Comparison of ENCODE assay signal across 19 cellular contexts in genomic region chr12:107450541-107450940, GRCh38.
DNase-seq lines count a peak whose midpoint lies in the region; ATAC-seq and TF ChIP-seq lines count a peak whose summit lies in the region.
"Had no signal": no experiment of that assay in that cellular context is flagged by ENCODE, and none has a peak within 500 bp of the region (broad histone marks: within the 10 kb centered on the region; RNA-seq: fewer than 3 reads in every experiment).

No MANE protein-coding gene starts in this region.

- no peaks in the 10 kb centered on the region for H4K20me1 ChIP-seq in IMR-90 (ENCODE audit: insufficient read depth, low read length)

- H3K36me3 ChIP-seq in IMR-90 (ENCODE audit: control insufficient read depth, insufficient read depth, low read length): no peaks in the 10 kb centered on the region
- H3K36me3 ChIP-seq in SJSA1: no peaks in the 10 kb centered on the region
- H3K36me3 ChIP-seq: MG63, SJCRH30 had no signal

- no peak overlapping the region for H2AFZ ChIP-seq in IMR-90 (replicated peaks; ENCODE audit: low read length, poor library complexity)

- no peak overlapping the region for H4K91ac ChIP-seq in IMR-90 (ENCODE audit: insufficient read depth, low read depth, low read length)

- peak overlapping the region; percentile 15; the same call in 1 of the 2 replicates for H2BK20ac ChIP-seq in IMR-90 (ENCODE audit: low read depth, low read length)

- TF ChIP-seq CTCF in IMR-90 (conservative IDR thresholded peaks at IDR 0.05; ENCODE audit: low read depth, low read length): no peak

- TF ChIP-seq RAD21 in IMR-90 (IDR thresholded peaks at IDR 0.05; ENCODE audit: low read length): no peak

- POLR2A ChIA-PET in IMR-90 (lab: Charles Lee; ENCODE audit: unreplicated experiment): no interaction called here

- no peaks in the 10 kb centered on the region for H3K9me3 ChIP-seq in IMR-90 (ENCODE audit: control insufficient read depth, insufficient read depth, low read length)
- no peaks in the 10 kb centered on the region for H3K9me3 ChIP-seq in SJSA1 (replicated peaks)
- H3K9me3 ChIP-seq: MG63, SJCRH30 had no signal

- H3K4me2 ChIP-seq in IMR-90 (ENCODE audit: low read depth, low read length): no peak overlapping the region

- no peaks in the 10 kb centered on the region for H3K9me1 ChIP-seq in IMR-90 (ENCODE audit: insufficient read depth, low read length)

- H3K4me3 ChIP-seq in IMR-90 (ENCODE audit: insufficient read depth, low read depth, low read length): no peak overlapping the region
- H3K4me3 ChIP-seq in SJSA1: no peak overlapping the region
- H3K4me3 ChIP-seq: GM12878, MG63, SJCRH30 had no signal

- H3K27ac ChIP-seq in IMR-90 (ENCODE audit: insufficient read depth, low read length) (no peak overlapping the region), SJSA1 (no peak overlapping the region)
- H3K27ac ChIP-seq: SJCRH30 had no signal

- H3K4me1 ChIP-seq in IMR-90 (ENCODE audit: control insufficient read depth, insufficient read depth, low read length) (no peaks in the 10 kb centered on the region; the same call in 1 of the 2 replicates), SJSA1 (replicated peaks) (0 out of 2 replicates have a peak, but pooled peaks cover 4% of the 10 kb centered on the region)
- H3K4me1 ChIP-seq: SJCRH30 had no signal

- no peak overlapping the region for H2AK5ac ChIP-seq in IMR-90 (ENCODE audit: low read depth, low read length)

- no peak overlapping the region for H2BK120ac ChIP-seq in IMR-90 (ENCODE audit: low read depth, low read length)

- intact Hi-C loops in IMR-90 (cut with micrococcal nuclease): no loop called here

- no peak overlapping the region for H3K4ac ChIP-seq in IMR-90 (ENCODE audit: low read depth, low read length)

- H2BK15ac ChIP-seq in IMR-90 (ENCODE audit: low read depth, low read length): peak overlapping the region; percentile 25; the same call in 1 of the 3 replicates

- TF ChIP-seq POLR2A in IMR-90 (IDR thresholded peaks at IDR 0.05; ENCODE audit: low read depth, low read length): no peak

- H3K18ac ChIP-seq in IMR-90 (ENCODE audit: low read depth, low read length): no peak overlapping the region

- H3K27me3 ChIP-seq in IMR-90 (ENCODE audit: control insufficient read depth, insufficient read depth, low read length) (no peaks in the 10 kb centered on the region), SJSA1 (replicated peaks) (no peaks in the 10 kb centered on the region)
- H3K27me3 ChIP-seq: MG63, SJCRH30 had no signal

- H4K5ac ChIP-seq in IMR-90 (ENCODE audit: low read depth, low read length): no peak overlapping the region

- H4K8ac ChIP-seq in IMR-90 (ENCODE audit: low read depth in 2 of 2, low read length in 2 of 2): no peak overlapping the region

- H3K79me1 ChIP-seq in IMR-90 (ENCODE audit: low read depth in 1 of 2, low read length in 2 of 2): no peaks in the 10 kb centered on the region

- no peak overlapping the region for H3K56ac ChIP-seq in IMR-90 (ENCODE audit: extremely low read depth, insufficient read depth, low read length)

- in situ Hi-C loops in IMR-90 (cut with MboI; ENCODE audit: low sequenced_read_pairs): no loop called here

- dilution Hi-C loops in IMR-90 (cut with HindIII; ENCODE audit: low sequenced_read_pairs, unreplicated experiment): no loop called here

- BruUV-seq in IMR-90 (replicated peaks; lab: Mats Ljungman, UMichigan): no TSS peak

- H2BK5ac ChIP-seq in IMR-90 (ENCODE audit: low read depth, low read length, poor library complexity, severe bottlenecking): no peak overlapping the region

- DNase-seq in IMR-90 (no peak), SJSA1 (ENCODE audit: low read depth in 1 of 2, low spot score in 2 of 2) (peak; percentile 37 to 61), iPS-NIHi11 (ENCODE audit: low spot score) (peak; percentile 29), GF-D8 (lab: John Stamatoyannopoulos, UW) (no peak), foreskin melanocyte (no peak), T-helper 1 cell (no peak)
- DNase-seq in central memory CD4-positive, alpha-beta T cell: no peak
- DNase-seq: CD4-positive, alpha-beta memory T cell; DMS79 treated with DMSO at 0.1 percent for 48 hours; GOT3; MG63; NCI-H1092; NCI-H1694; NCI-H2227 treated with DMSO at 0.1 percent for 48 hours; NCI-H524; RPMI8226; SJCRH30; SW 1271 had no signal

- no peak overlapping the region for H3K9ac ChIP-seq in IMR-90 (ENCODE audit: low read depth, low read length)

- CTCF ChIA-PET in IMR-90 (lab: Yijun Ruan, JAX): no interaction called here

- 67% methylated on average over 1 of the region's 3 CpGs; no CpG with 5 or more reads in 1 of the 2 experiments for WGBS in IMR-90 (ENCODE audit: extremely low coverage in 2 of 2, insufficient read length in 1 of 2), 2 experiments

- H3K23ac ChIP-seq in IMR-90 (ENCODE audit: low read depth, low read length): no peak overlapping the region; the same call in 1 of the 2 replicates

- H2AK9ac ChIP-seq in IMR-90 (replicated peaks; ENCODE audit: low read depth, low read length, poor library complexity): no peak overlapping the region

- no peak overlapping the region for H3K14ac ChIP-seq in IMR-90 (replicated peaks; ENCODE audit: low read depth, low read length)

- ATAC-seq in IMR-90 (ENCODE audit: low read depth): no peak
- ATAC-seq: GM12878 had no signal

TF ChIP-seq in IMR-90, 13 proteins besides CTCF, POLR2A, EP300 and RAD21:
- no peak for TF ChIP-seq MXI1 (IDR thresholded peaks at IDR 0.05; ENCODE audit: borderline replicate concordance, low read depth, low read length)

Comparison
In these comparisons a context has a peak if more than half of its experiments do, and no peak if none do; other contexts are left out.
1. DNase-seq: peak in SJSA1 (2 of 2) and iPS-NIHi11 (single experiment); none in IMR-90 (single experiment), GF-D8 (single experiment), foreskin melanocyte (single experiment), central memory CD4-positive, alpha-beta T cell (single experiment) and T-helper 1 cell (0 of 5).